Comparison of ENCODE assay signal across 1 cellular context in genomic region chr4:186887211-186887785, GRCh38.
TF ChIP-seq lines count a peak whose summit lies in the region.

No MANE protein-coding gene starts in this region.

TF ChIP-seq in WTC11, 78 proteins besides CTCF, POLR2A, EP300 and RAD21 (continued from another document):
- TF ChIP-seq, protein P1, sequence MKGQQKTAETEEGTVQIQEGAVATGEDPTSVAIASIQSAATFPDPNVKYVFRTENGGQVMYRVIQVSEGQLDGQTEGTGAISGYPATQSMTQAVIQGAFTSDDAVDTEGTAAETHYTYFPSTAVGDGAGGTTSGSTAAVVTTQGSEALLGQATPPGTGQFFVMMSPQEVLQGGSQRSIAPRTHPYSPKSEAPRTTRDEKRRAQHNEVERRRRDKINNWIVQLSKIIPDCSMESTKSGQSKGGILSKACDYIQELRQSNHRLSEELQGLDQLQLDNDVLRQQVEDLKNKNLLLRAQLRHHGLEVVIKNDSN (CRISPR knock-in tag; IDR thresholded peaks at IDR 0.05) = no peak
- no peak for TF ChIP-seq FOXP1 (CRISPR knock-in tag; IDR thresholded peaks at IDR 0.05; ENCODE audit: borderline replicate concordance)
